In the genomic region with DNA sequence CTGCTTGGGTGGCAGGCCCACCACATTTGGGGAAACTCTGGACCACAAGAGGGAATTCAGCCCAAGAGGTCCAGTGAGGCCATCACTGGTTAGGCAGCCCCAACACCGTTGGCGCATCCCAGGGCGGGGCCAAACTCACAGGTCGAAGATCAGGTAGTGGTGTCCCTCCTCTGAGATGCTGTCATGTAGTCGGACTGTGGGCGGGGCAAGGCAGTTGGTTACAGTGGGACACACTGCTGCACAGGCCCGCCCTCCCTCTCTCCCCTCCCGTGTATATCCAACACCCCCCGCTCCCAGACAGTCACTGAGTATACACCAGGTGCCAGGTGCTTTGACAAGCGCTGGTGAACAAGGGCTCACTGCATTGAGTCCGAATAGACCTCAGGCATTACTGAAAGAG, we compare ENCODE assay signal across 1 cellular context.
TF ChIP-seq lines count a peak whose summit lies in the region.

No MANE protein-coding gene starts in this region.

TF ChIP-seq in HCT116, 20 proteins besides CTCF, POLR2A, EP300 and RAD21 (continued from another document):
- TF ChIP-seq ELF1 (IDR thresholded peaks at IDR 0.05; ENCODE audit: borderline replicate concordance, low read depth): no peak
- no peak for TF ChIP-seq SRF (IDR thresholded peaks at IDR 0.05; ENCODE audit: low read depth)
- no peak for TF ChIP-seq EZH2 (IDR thresholded peaks at IDR 0.05)
- TF ChIP-seq TCF7L2 (IDR thresholded peaks at IDR 0.05; ENCODE audit: borderline replicate concordance, extremely low read depth, insufficient read depth, insufficient read length): no peak
- no peak for TF ChIP-seq CEBPB (IDR thresholded peaks at IDR 0.05; ENCODE audit: low read depth)
- TF ChIP-seq ZFX (IDR thresholded peaks at IDR 0.05): no peak
- no peak for TF ChIP-seq FOSL1 (IDR thresholded peaks at IDR 0.05; ENCODE audit: low read depth)
- TF ChIP-seq SP1 (IDR thresholded peaks at IDR 0.05; ENCODE audit: low read depth): no peak
TF ChIP-seq in HCT116: peak in this region for 0.
